ENCODE assay signal across 9 cellular contexts in genomic region chr22:22612516-22612915, GRCh38. TPM values are rescaled to one million over a fixed set of nuclear protein-coding genes. Genes with fewer than 3 reads are reported as not detected.
"Had no signal": no experiment of that assay in that cellular context is flagged by ENCODE, and none has a peak within 500 bp of the region (broad histone marks: within the 10 kb centered on the region; RNA-seq: fewer than 3 reads in every experiment).

No MANE protein-coding gene starts in this region.

- H3K4me3 ChIP-seq: GM23338 had no signal

- H3K27ac Mint-ChIP-seq: GM23338, H9 had no signal

- FAIRE-seq: H1, H54, HTR-8/SVneo had no signal

- H3K4me2 ChIP-seq: GM23338 had no signal

- DNase-seq: H9, HCEC 1CT, IMR-90, KBM-7 had no signal

- H2AFZ ChIP-seq: GM23338 had no signal

- ATAC-seq: GM23338 had no signal

- H3K4me3 Mint-ChIP-seq: GM23338, H9 had no signal

RNA-seq across cellular contexts. Expression of gene GGTLC2, which starts 31.9 kb away (rescaled TPM):
- total RNA-seq: GM23338, H1, H9, HT-29, IMR-90 had no signal
- polyA plus RNA-seq: GM23338, H1 had no signal

RNA-seq across cellular contexts. Expression of gene PRAME, which starts 53.5 kb away (rescaled TPM):
- total RNA-seq: GM23338, HT-29, IMR-90 had no signal
- polyA plus RNA-seq: GM23338, IMR-90 had no signal
